8 cellular contexts compared by ENCODE assay signal in the genomic region with DNA sequence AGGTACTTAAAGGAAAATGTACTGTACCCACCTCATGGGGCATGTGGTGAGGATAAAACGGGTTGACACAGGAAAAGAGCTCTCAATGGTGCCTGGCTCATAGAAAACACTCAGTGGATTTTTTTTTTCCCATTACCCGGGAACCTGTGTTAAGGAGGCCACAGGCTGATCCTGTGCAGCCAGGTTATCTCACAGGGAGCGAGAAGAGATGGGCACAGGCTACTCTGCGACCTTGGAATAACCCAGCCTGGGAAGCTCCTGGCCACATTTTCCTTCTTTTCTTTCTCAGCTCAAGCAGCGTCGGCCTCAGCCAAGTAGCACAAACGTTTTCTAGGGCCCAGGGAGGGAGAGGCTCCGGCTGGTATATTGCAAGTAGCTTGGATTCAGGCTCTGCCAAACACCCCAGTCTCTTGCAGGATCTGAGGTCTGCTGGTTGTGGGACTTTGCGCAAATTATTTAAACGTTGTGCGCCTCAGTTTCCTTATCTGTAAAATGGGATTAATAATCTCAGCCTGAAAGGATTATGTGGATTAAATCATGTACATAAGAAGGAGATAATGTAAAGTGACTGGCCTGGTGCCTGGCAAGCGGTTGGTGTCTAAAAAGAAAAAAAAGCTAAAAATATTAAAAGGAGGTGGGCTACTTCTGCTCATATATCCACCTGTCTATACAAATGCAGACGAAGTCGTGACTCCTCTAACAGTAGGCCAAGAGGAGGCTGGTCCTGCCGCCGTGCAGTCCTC. TPM values are rescaled to one million over a fixed set of nuclear protein-coding genes. Genes with fewer than 3 reads are reported as not detected.
DNase-seq lines count a peak whose midpoint lies in the region; ATAC-seq and TF ChIP-seq lines count a peak whose summit lies in the region.

No MANE protein-coding gene starts in this region.

- H2AFZ ChIP-seq in GM23338 (peak overlapping the region; percentile 83), neuron (ENCODE audit: low read depth, low read length) (peak overlapping the region; percentile 72)

- DNase-seq in GM23338 (ENCODE audit: low spot score) (peak; percentile 49), epithelial cell of proximal tubule (ENCODE audit: low read depth) (no peak), MV-4-11 (lab: John Stamatoyannopoulos, UW) (no peak)

- H3K27ac ChIP-seq in GM23338 (ENCODE audit: low read depth), result peak overlapping the region; percentile 85

- peak overlapping the region; percentile 90 for H3K4me2 ChIP-seq in GM23338

- peaks cover 55% of the 10 kb centered on the region for H3K4me1 ChIP-seq in GM23338 (ENCODE audit: insufficient read depth)
- H3K4me1 ChIP-seq in neuron (ENCODE audit: insufficient read depth, low read length), result peaks cover 29% of the 10 kb centered on the region

- H3K36me3 ChIP-seq in GM23338 (ENCODE audit: insufficient read depth) (no peaks in the 10 kb centered on the region), neuron (ENCODE audit: insufficient read depth, low read length) (no peaks in the 10 kb centered on the region)

- ATAC-seq in GM23338 (no peak), SK-N-SH treated with all-trans-retinoic acid at 6 μM for 48 hours (peak; percentile 36; the same call in 2 of the 3 replicates), GM21717 (IDR thresholded peaks at IDR 0.05; ENCODE audit: unreplicated experiment) (no peak), HG02970 (IDR thresholded peaks at IDR 0.05; ENCODE audit: low FRiP score, unreplicated experiment) (no peak), GM19397 (IDR thresholded peaks at IDR 0.05; ENCODE audit: unreplicated experiment) (no peak)

- H3K4me1 Mint-ChIP-seq in GM23338, result peaks cover 62% of the 10 kb centered on the region

- no peaks in the 10 kb centered on the region for H3K9me2 ChIP-seq in GM23338 (ENCODE audit: insufficient read depth)

- H3K9me3 ChIP-seq in neuron (ENCODE audit: low read length), result no peaks in the 10 kb centered on the region

- TF ChIP-seq CTCF in GM23338 (conservative IDR thresholded peaks at IDR 0.05; ENCODE audit: low read depth in 2 of 2) (no peak), epithelial cell of proximal tubule (conservative IDR thresholded peaks at IDR 0.05; ENCODE audit: low read depth, low read length) (no peak)

- H3K27me3 ChIP-seq in GM23338 (ENCODE audit: insufficient read depth) (no peaks in the 10 kb centered on the region), neuron (ENCODE audit: insufficient read depth, low read length) (no peaks in the 10 kb centered on the region)

- peak overlapping the region; percentile 61; the same call in 1 of the 2 replicates for H3K27ac Mint-ChIP-seq in GM23338

- peaks cover 11% of the 10 kb centered on the region for H3K27me3 Mint-ChIP-seq in GM23338 (ENCODE audit: insufficient read depth, low read depth, poor library complexity)

- H4K20me1 ChIP-seq in GM23338 (replicated peaks; ENCODE audit: insufficient read depth), result no peaks in the 10 kb centered on the region

- H3K9me3 Mint-ChIP-seq in GM23338, result no peaks in the 10 kb centered on the region

- peaks cover 22% of the 10 kb centered on the region for H3K79me2 ChIP-seq in GM23338 (replicated peaks; ENCODE audit: insufficient read depth)

- peaks cover 22% of the 10 kb centered on the region for H3F3A ChIP-seq in GM23338 (replicated peaks; ENCODE audit: low read depth)

- H3K4me3 ChIP-seq in GM23338, result peak overlapping the region; percentile 76
- H3K4me3 ChIP-seq in epithelial cell of proximal tubule (ENCODE audit: low read depth, low read length), result peak overlapping the region; percentile 83
- peak overlapping the region; percentile 79 for H3K4me3 ChIP-seq in neuron (ENCODE audit: low read length)

- H3K36me3 Mint-ChIP-seq in GM23338 (ENCODE audit: low read depth), result no peaks in the 10 kb centered on the region; the same call in 2 of the 3 replicates

- H3K4me3 Mint-ChIP-seq in GM23338, result peak overlapping the region; percentile 77

TF ChIP-seq in GM23338, 12 proteins besides CTCF, POLR2A, EP300 and RAD21 (continues in another document):
- TF ChIP-seq EZH2phosphoT487 (IDR thresholded peaks at IDR 0.05; ENCODE audit: unreplicated experiment) (no peak), ZNF114 (CRISPR knock-in tag; IDR thresholded peaks at IDR 0.05) (no peak), ZNF331 (CRISPR knock-in tag; IDR thresholded peaks at IDR 0.05; ENCODE audit: low read depth) (no peak), EZH2 (IDR thresholded peaks at IDR 0.05; ENCODE audit: low read depth, unreplicated experiment) (no peak), NANOG (IDR thresholded peaks at IDR 0.05; ENCODE audit: borderline replicate concordance) (no peak), CREB1 (CRISPR knock-in tag; IDR thresholded peaks at IDR 0.05; ENCODE audit: low read depth) (no peak), ETS1 (IDR thresholded peaks at IDR 0.05) (no peak), JUNB (IDR thresholded peaks at IDR 0.05; ENCODE audit: unreplicated experiment) (no peak), STAT1 (IDR thresholded peaks at IDR 0.05; ENCODE audit: unreplicated experiment) (no peak)

TF ChIP-seq in SK-N-SH treated with all-trans-retinoic acid at 6 μM for 48 hours, 23 proteins besides CTCF, POLR2A, EP300 and RAD21:
- TF ChIP-seq ZC3H10 (CRISPR knock-in tag; IDR thresholded peaks at IDR 0.05), result no peak
- TF ChIP-seq ZNF70 (CRISPR knock-in tag; IDR thresholded peaks at IDR 0.05), result peak; percentile 88
- TF ChIP-seq CSDC2 (CRISPR knock-in tag; IDR thresholded peaks at IDR 0.05), result no peak

RNA-seq across cellular contexts. Expression of gene FURIN, which starts 2.1 kb away (rescaled TPM):
- total RNA-seq in GM23338 (2014; rRNA removed; shearing (Covaris generic)), result 15.7 and 20.9 TPM in 2 replicates
- 6.3 and 7.4 TPM in 2 replicates for polyA plus RNA-seq in GM23338 (2016; fragmentation: Nextera tagmentation; extraction: Ambion mirVana)
- total RNA-seq in epithelial cell of proximal tubule, result 91.0 and 104 TPM in 2 replicates

RNA-seq across cellular contexts. Expression of gene FES, which starts 13.8 kb away (rescaled TPM):
- 14.4 and 18.6 TPM in 2 replicates for total RNA-seq in GM23338 (2014; rRNA removed; shearing (Covaris generic))
- polyA plus RNA-seq in GM23338 (2016; fragmentation: Nextera tagmentation; extraction: Ambion mirVana), result 2.7 and 3.1 TPM in 2 replicates
- 24.6 and 24.7 TPM in 2 replicates for total RNA-seq in epithelial cell of proximal tubule

RNA-seq across cellular contexts. Expression of gene MAN2A2, which starts 32.6 kb away (rescaled TPM):
- 3.5 and 17.1 TPM in 2 replicates for total RNA-seq in GM23338 (2014; rRNA removed; shearing (Covaris generic))
- 8.0 and 8.2 TPM in 2 replicates for polyA plus RNA-seq in GM23338 (2016; fragmentation: Nextera tagmentation; extraction: Ambion mirVana)
- total RNA-seq in epithelial cell of proximal tubule, result 19.8 and 25.3 TPM in 2 replicates
